Comparison of ENCODE assay signal across 9 cellular contexts in genomic region chr20:15930324-15931305, GRCh38.
DNase-seq lines count a peak whose midpoint lies in the region; ATAC-seq, FAIRE-seq and TF ChIP-seq lines count a peak whose summit lies in the region.
"Had no signal": no experiment of that assay in that cellular context is flagged by ENCODE, and none has a peak within 500 bp of the region (broad histone marks: within the 10 kb centered on the region; RNA-seq: fewer than 3 reads in every experiment).

No MANE protein-coding gene starts in this region.

- peak; percentile 36 for FAIRE-seq in A549 (lab: Jason Lieb, UNC)

- ATAC-seq in A549: peak; percentile 66 to 75; a peak in 4 of 6 replicates
- ATAC-seq in sciatic nerve: peak; percentile 76
- ATAC-seq in HG03520 (IDR thresholded peaks at IDR 0.05; ENCODE audit: unreplicated experiment): no peak
- no peak for ATAC-seq in GM19324 (IDR thresholded peaks at IDR 0.05; ENCODE audit: low FRiP score, unreplicated experiment)

- CTCF ChIA-PET in A549 (lab: Yijun Ruan, JAX): interaction anchor here (0.7 to 1.7 kb wide), 10 partner anchors 10 to 1755 kb away, joined by 3 to 9 read pairs (median 3); no protein-coding TSS in a partner anchor

- H3K27ac ChIP-seq in A549: no peak overlapping the region

- in situ Hi-C loops in HAP-1 (cut with MboI; ENCODE audit: low sequenced_read_pairs): no loop called here

- no peaks in the 10 kb centered on the region for H3K36me3 ChIP-seq in HAP-1 (replicated peaks)

- TF ChIP-seq RAD21 in A549 (conservative IDR thresholded peaks at IDR 0.05 in 1 of 2, IDR thresholded peaks at IDR 0.05 in 1 of 2): peak; percentile 62 to 67; a peak in 4 of 5 replicates

- H3K9me3 ChIP-seq in A549 (no peaks in the 10 kb centered on the region), HAP-1 (no peaks in the 10 kb centered on the region)

- 2% methylated on average over 2 of the region's 2 CpGs for WGBS in A549 (ENCODE audit: missing lambda C conversion rate)

- H3K27me3 ChIP-seq in HAP-1 (ENCODE audit: low read depth): no peaks in the 10 kb centered on the region

- POLR2A ChIA-PET in A549 (lab: Yijun Ruan, JAX): no interaction called here

- DNase-seq in A549 (ENCODE audit: low read depth in 1 of 2, low spot score in 1 of 2) (peak; percentile 22 to 43), HAP-1 (ENCODE audit: low spot score in 2 of 2) (peak; percentile 21 to 34), OCI-M1 (lab: John Stamatoyannopoulos, UW) (peak; percentile 30), fibroblast of mammary gland (ENCODE audit: low read depth) (peak; percentile 64), sciatic nerve (ENCODE audit: low spot score) (no peak), GM19238 (ENCODE audit: insufficient read length, low spot score) (no peak)
- DNase-seq: activated naive CD8-positive, alpha-beta T cell treated with anti-CD3 and anti-CD28 coated beads, Interleukin-2, amount 10 ng/mL, durations not matched to agents 7 days and 5 days had no signal

- no peak for TF ChIP-seq POLR2A in A549 (IDR thresholded peaks at IDR 0.05; ENCODE audit: low read length)

- no peak for TF ChIP-seq EP300 in A549 (IDR thresholded peaks at IDR 0.05)

- no peaks in the 10 kb centered on the region for H3K4me1 ChIP-seq in A549
- H3K4me1 ChIP-seq in HAP-1: peaks cover 4% of the 10 kb centered on the region; the same call in 1 of the 2 replicates

- 0 out of 3 replicates have a peak overlapping the region, but pooled peaks have one; percentile 6 for H3K4me2 ChIP-seq in A549

- intact Hi-C loops in sciatic nerve (cut with DNase I): no loop called here

- TF ChIP-seq CTCF in A549 (IDR thresholded peaks at IDR 0.05): peak; percentile 44; the same call in 2 of the 3 replicates
- TF ChIP-seq CTCF in fibroblast of mammary gland (conservative IDR thresholded peaks at IDR 0.05; ENCODE audit: control insufficient read depth, insufficient read depth, low read depth, low read length): peak; percentile 56

- H3K4me3 ChIP-seq in A549 (no peak overlapping the region), HAP-1 (no peak overlapping the region), fibroblast of mammary gland (ENCODE audit: control insufficient read depth, low read depth, low read length) (no peak overlapping the region)

TF ChIP-seq in A549, 52 proteins besides CTCF, POLR2A, EP300 and RAD21:
- no peak for TF ChIP-seq TP53 (CRISPR knock-in tag; IDR thresholded peaks at IDR 0.05)
- no peak for TF ChIP-seq NPAS2 (CRISPR knock-in tag; IDR thresholded peaks at IDR 0.05; ENCODE audit: borderline replicate concordance)
- TF ChIP-seq ZNF302 (CRISPR knock-in tag; IDR thresholded peaks at IDR 0.05): no peak
- peak; percentile 50; the same call in 2 of the 3 replicates for TF ChIP-seq SMC3 (IDR thresholded peaks at IDR 0.05)
- TF ChIP-seq PBX3 (IDR thresholded peaks at IDR 0.05): no peak
- TF ChIP-seq REST (IDR thresholded peaks at IDR 0.05): no peak
- no peak for TF ChIP-seq ZFP36 (IDR thresholded peaks at IDR 0.05; ENCODE audit: borderline replicate concordance, partially characterized antibody)
- no peak for TF ChIP-seq RFX5 (IDR thresholded peaks at IDR 0.05)

Comparison
In these comparisons a context has a peak if more than half of its experiments do, and no peak if none do; other contexts are left out.
1. ATAC-seq: peak in A549 (2 of 2) and sciatic nerve (single experiment); none in HG03520 (single experiment) and GM19324 (single experiment).
2. DNase-seq: peak in A549 (2 of 2), HAP-1 (2 of 2), OCI-M1 (single experiment) and fibroblast of mammary gland (single experiment); none in sciatic nerve (single experiment) and GM19238 (single experiment).